In genomic region chr21:29318354-29318753, GRCh38 we compare ENCODE assay signal across 20 cellular contexts. TPM values are rescaled to one million over a fixed set of nuclear protein-coding genes. Genes with fewer than 3 reads are reported as not detected.
DNase-seq lines count a peak whose midpoint lies in the region; ATAC-seq and TF ChIP-seq lines count a peak whose summit lies in the region.
"Had no signal": no experiment of that assay in that cellular context is flagged by ENCODE, and none has a peak within 500 bp of the region (broad histone marks: within the 10 kb centered on the region; RNA-seq: fewer than 3 reads in every experiment).

No MANE protein-coding gene starts in this region.

- TF ChIP-seq CTCF in body of pancreas (IDR thresholded peaks at IDR 0.05), result no peak
- no peak for TF ChIP-seq CTCF in osteocyte (IDR thresholded peaks at IDR 0.05)
- TF ChIP-seq CTCF in gastroesophageal sphincter (IDR thresholded peaks at IDR 0.05), result no peak

- H3K4me3 ChIP-seq in body of pancreas, result no peak overlapping the region
- no peak overlapping the region for H3K4me3 ChIP-seq in gastroesophageal sphincter
- H3K4me3 ChIP-seq: right atrium auricular region, suprapubic skin had no signal

- intact Hi-C loops in body of pancreas (cut with DNase I), result no loop called here
- intact Hi-C loops in posterior vena cava (cut with DNase I), result no loop called here

- ATAC-seq in body of pancreas, result peak; percentile 41
- ATAC-seq in gastroesophageal sphincter, result no peak
- ATAC-seq: SK-N-SH treated with all-trans-retinoic acid at 6 μM for 48 hours had no signal

- TF ChIP-seq POLR2A in body of pancreas (IDR thresholded peaks at IDR 0.05) (no peak), gastroesophageal sphincter (IDR thresholded peaks at IDR 0.05) (no peak)

- peaks cover 18% of the 10 kb centered on the region for H3K36me3 Mint-ChIP-seq in osteocyte (ENCODE audit: unreplicated experiment)

- DNase-seq in DMS79 (lab: John Stamatoyannopoulos, UW), result peak; percentile 74
- DNase-seq in NCI-H1694 (lab: John Stamatoyannopoulos, UW), result peak; percentile 68
- DNase-seq in body of pancreas, result peak; percentile 23 to 72 (median 54)
- no peak for DNase-seq in osteocyte (ENCODE audit: extremely low spot score, unreplicated experiment)
- DNase-seq in GOT3 (lab: John Stamatoyannopoulos, UW), result no peak
- no peak for DNase-seq in posterior vena cava (ENCODE audit: low spot score)
- no peak for DNase-seq in NCI-H2107 (lab: John Stamatoyannopoulos, UW)
- DNase-seq: activated naive CD8-positive, alpha-beta T cell treated with anti-CD3 and anti-CD28 coated beads, Interleukin-2, amount 10 ng/mL, durations not matched to agents 7 days and 5 days; activated T-cell treated with anti-CD3 and anti-CD28 coated beads, Interleukin-2, amount 50 U/mL, for 48 hours; caudate nucleus; endodermal cell; MV-4-11; NCI-H226; OCI-M1; stimulated activated CD4-positive, alpha-beta T cell treated with anti-CD3 and anti-CD28 coated beads, Interleukin-1b, Interleukin-23, amount 100 ng/mL, for 48 hours had no signal

- H3K4me1 Mint-ChIP-seq in osteocyte (ENCODE audit: unreplicated experiment), result peaks cover 73% of the 10 kb centered on the region

- H3K27ac Mint-ChIP-seq in osteocyte (ENCODE audit: unreplicated experiment), result peak overlapping the region; percentile 36
- H3K27ac Mint-ChIP-seq: activated naive CD8-positive, alpha-beta T cell treated with anti-CD3 and anti-CD28 coated beads, Interleukin-2, amount 10 ng/mL, durations not matched to agents 7 days and 5 days; endodermal cell; nephron had no signal

- no peak for TF ChIP-seq EP300 in gastroesophageal sphincter (IDR thresholded peaks at IDR 0.05)

- H3K4me1 ChIP-seq in body of pancreas, result peaks cover 62% of the 10 kb centered on the region
- H3K4me1 ChIP-seq in gastroesophageal sphincter, result peaks cover 12 to 58% (median 13%) of the 10 kb centered on the region in 3 donors

- no peaks in the 10 kb centered on the region for H3K36me3 ChIP-seq in body of pancreas (replicated peaks in 1 of 2; ENCODE audit: insufficient read depth in 1 of 2, low read depth in 2 of 2)
- peaks cover 0 to 20% of the 10 kb centered on the region in 2 donors for H3K36me3 ChIP-seq in gastroesophageal sphincter

- H3K9me3 Mint-ChIP-seq in osteocyte (ENCODE audit: unreplicated experiment), result peaks cover 4% of the 10 kb centered on the region
- H3K9me3 Mint-ChIP-seq: nephron had no signal

- H3K27me3 ChIP-seq in body of pancreas (no peaks in the 10 kb centered on the region), gastroesophageal sphincter (no peaks in the 10 kb centered on the region)
- H3K27me3 ChIP-seq: right atrium auricular region, suprapubic skin had no signal

- H3K9me3 ChIP-seq in body of pancreas (no peaks in the 10 kb centered on the region), gastroesophageal sphincter (no peaks in the 10 kb centered on the region)
- H3K9me3 ChIP-seq: right atrium auricular region, suprapubic skin had no signal

- no peaks in the 10 kb centered on the region for H3K27me3 Mint-ChIP-seq in osteocyte (ENCODE audit: unreplicated experiment)
- H3K27me3 Mint-ChIP-seq: activated naive CD8-positive, alpha-beta T cell treated with anti-CD3 and anti-CD28 coated beads, Interleukin-2, amount 10 ng/mL, durations not matched to agents 7 days and 5 days had no signal

- no peak overlapping the region for H3K27ac ChIP-seq in body of pancreas
- H3K27ac ChIP-seq in gastroesophageal sphincter, result no peak overlapping the region
- H3K27ac ChIP-seq: right atrium auricular region, suprapubic skin had no signal

- WGBS in body of pancreas, 2 donors, result 34 to 53% methylated on average over 2 of the region's 2 CpGs
- WGBS in gastroesophageal sphincter (ENCODE audit: low coverage in 1 of 2), 2 donors, result 43 to 94% methylated on average over 1 of the region's 2 CpGs

- no peak overlapping the region for H3K4me3 Mint-ChIP-seq in osteocyte (ENCODE audit: unreplicated experiment)
- H3K4me3 Mint-ChIP-seq: activated naive CD8-positive, alpha-beta T cell treated with anti-CD3 and anti-CD28 coated beads, Interleukin-2, amount 10 ng/mL, durations not matched to agents 7 days and 5 days; endodermal cell; nephron had no signal

RNA-seq across cellular contexts. Expression of gene BACH1, which starts 19.6 kb away (rescaled TPM):
- 10 to 100 TPM; 28.5 to 29.7 TPM for total RNA-seq in body of pancreas
- total RNA-seq in osteocyte, result 93.8 and 95.0 TPM in 2 replicates
- 10 to 100 TPM; 43.6 to 60.9 (median 52.3) TPM for total RNA-seq in gastroesophageal sphincter
- 10 to 100 TPM; 50.1 to 84.0 TPM for total RNA-seq in posterior vena cava

Comparison
In these comparisons a context has a peak if more than half of its experiments do, and no peak if none do; other contexts are left out.
1. DNase-seq: peak in DMS79 (single experiment), NCI-H1694 (single experiment) and body of pancreas (4 of 4); none in osteocyte (single experiment), GOT3 (single experiment), posterior vena cava (single experiment) and NCI-H2107 (single experiment).